ENCODE assay signal across 1 cellular context in genomic region chr5:133992429-133993151, GRCh38.
TF ChIP-seq lines count a peak whose summit lies in the region.

No MANE protein-coding gene starts in this region.

TF ChIP-seq in HepG2, 621 proteins besides CTCF, POLR2A, EP300 and RAD21:
- TF ChIP-seq ELF3 (CRISPR knock-in tag; IDR thresholded peaks at IDR 0.05) (no peak), SMAD9 (CRISPR knock-in tag; IDR thresholded peaks at IDR 0.05) (no peak), SMARCC2 (IDR thresholded peaks at IDR 0.05) (no peak), KLF6 (CRISPR knock-in tag; IDR thresholded peaks at IDR 0.05) (no peak), KDM4B (CRISPR knock-in tag; IDR thresholded peaks at IDR 0.05) (no peak), ARNT2 (CRISPR knock-in tag; IDR thresholded peaks at IDR 0.05; ENCODE audit: low read depth) (no peak), HIVEP1 (CRISPR knock-in tag; IDR thresholded peaks at IDR 0.05) (no peak)
- TF ChIP-seq, protein P1, sequence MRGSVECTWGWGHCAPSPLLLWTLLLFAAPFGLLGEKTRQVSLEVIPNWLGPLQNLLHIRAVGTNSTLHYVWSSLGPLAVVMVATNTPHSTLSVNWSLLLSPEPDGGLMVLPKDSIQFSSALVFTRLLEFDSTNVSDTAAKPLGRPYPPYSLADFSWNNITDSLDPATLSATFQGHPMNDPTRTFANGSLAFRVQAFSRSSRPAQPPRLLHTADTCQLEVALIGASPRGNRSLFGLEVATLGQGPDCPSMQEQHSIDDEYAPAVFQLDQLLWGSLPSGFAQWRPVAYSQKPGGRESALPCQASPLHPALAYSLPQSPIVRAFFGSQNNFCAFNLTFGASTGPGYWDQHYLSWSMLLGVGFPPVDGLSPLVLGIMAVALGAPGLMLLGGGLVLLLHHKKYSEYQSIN (CRISPR knock-in tag; IDR thresholded peaks at IDR 0.05; ENCODE audit: borderline replicate concordance) = no peak
TF ChIP-seq in HepG2: peak in this region for 0.
